8 cellular contexts compared by ENCODE assay signal in the genomic region with DNA sequence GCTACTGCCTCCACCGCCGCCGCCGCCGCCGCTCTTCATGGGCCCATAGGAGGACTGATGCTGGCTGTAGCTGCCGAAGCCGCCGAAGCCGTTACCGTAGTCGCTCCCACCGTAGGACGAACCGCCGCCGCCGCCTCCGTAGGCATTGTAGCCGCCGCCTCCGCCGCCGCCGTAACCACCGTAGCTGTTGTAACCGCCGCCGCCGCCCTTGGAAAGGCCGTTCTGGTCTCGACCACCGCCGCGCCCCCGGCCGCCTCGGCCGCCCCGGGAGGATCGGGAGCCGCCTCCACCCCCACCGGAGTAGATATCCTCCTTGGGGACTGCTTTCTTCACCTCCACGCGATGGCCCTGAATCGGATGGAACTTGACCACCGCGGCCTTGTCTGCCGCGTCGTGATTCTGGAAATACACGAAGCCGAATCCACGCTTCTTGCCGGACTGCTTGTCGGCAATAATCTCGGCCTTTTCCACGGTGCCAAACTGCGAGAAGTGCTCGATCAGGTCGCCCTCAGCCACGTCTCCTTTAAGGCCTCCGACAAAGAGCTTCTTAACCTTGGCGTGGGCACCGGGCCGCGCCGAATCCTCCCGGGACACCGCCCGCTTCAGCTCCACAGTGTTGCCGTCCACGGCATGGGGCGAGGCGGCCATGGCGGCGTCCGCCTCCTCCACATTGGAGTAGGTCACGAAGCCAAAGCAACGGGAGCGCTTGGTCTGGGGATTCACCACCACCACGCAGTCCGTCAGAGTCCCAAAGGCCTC. TPM values are rescaled to one million over a fixed set of nuclear protein-coding genes. Genes with fewer than 3 reads are reported as not detected.
DNase-seq lines count a peak whose midpoint lies in the region; ATAC-seq and TF ChIP-seq lines count a peak whose summit lies in the region.

No MANE protein-coding gene starts in this region.

- H3K4me3 ChIP-seq in H7 (ENCODE audit: insufficient read depth, low read depth, low read length), result peak overlapping the region; percentile 97
- peak overlapping the region; percentile 69 to 97 (median 88) for H3K4me3 ChIP-seq in heart right ventricle
- peak overlapping the region; percentile 95 for H3K4me3 ChIP-seq in psoas muscle

- no peaks in the 10 kb centered on the region for H3K9me3 ChIP-seq in heart right ventricle
- no peaks in the 10 kb centered on the region for H3K9me3 ChIP-seq in psoas muscle

- peak; percentile 4 to 33 (median 22) for ATAC-seq in heart right ventricle
- peak; percentile 8 to 54 (median 30) for ATAC-seq in psoas muscle

- H3K4me1 Mint-ChIP-seq in activated naive CD8-positive, alpha-beta T cell treated with anti-CD3 and anti-CD28 coated beads for 36 hours, result peaks cover 19% of the 10 kb centered on the region

- peak overlapping the region; percentile 92 to 100 (median 99) for H3K27ac ChIP-seq in heart right ventricle
- peak overlapping the region; percentile 100 for H3K27ac ChIP-seq in psoas muscle

- H3K36me3 ChIP-seq in H7 (replicated peaks; ENCODE audit: control insufficient read depth, insufficient read depth, low read length), result peaks cover 2% of the 10 kb centered on the region; the same call in 1 of the 2 replicates
- H3K36me3 ChIP-seq in heart right ventricle, result peaks cover 0 to 32% (median 0%) of the 10 kb centered on the region in 9 donors
- H3K36me3 ChIP-seq in psoas muscle (ENCODE audit: insufficient read depth in 1 of 2, low read depth in 1 of 2), result no peaks in the 10 kb centered on the region

- no peaks in the 10 kb centered on the region for H3K9me3 Mint-ChIP-seq in activated naive CD8-positive, alpha-beta T cell treated with anti-CD3 and anti-CD28 coated beads for 36 hours

- H3K27me3 Mint-ChIP-seq in activated naive CD8-positive, alpha-beta T cell treated with anti-CD3 and anti-CD28 coated beads for 36 hours, result peaks cover 4% of the 10 kb centered on the region

- peaks cover 4 to 46% (median 39%) of the 10 kb centered on the region in 9 donors for H3K4me1 ChIP-seq in heart right ventricle
- H3K4me1 ChIP-seq in psoas muscle, result peaks cover 25% of the 10 kb centered on the region

- intact Hi-C loops in heart right ventricle (cut with DNase I), result loop anchor here in 4 of 10 donors (5.0 to 10.0 kb wide), 3 partner anchors 279 to 381 kb away; partner anchors contain the start of genes FAM13B (in 2 of the 4) and NME5 (in 2 of the 4)
- intact Hi-C loops in psoas muscle (cut with DNase I), result loop anchor here in 1 of 2 donors (5.0 to 10.0 kb wide), 2 partner anchors 74 to 381 kb away; partner anchors contain the start of gene NME5

- 0 to 1% methylated on average over 83 of the region's 83 CpGs for WGBS in heart right ventricle, 2 donors
- 0 to 1% (median 0%) methylated on average over 76 to 83 of the region's 83 CpGs for WGBS in psoas muscle, 3 donors

- peaks cover 45% of the 10 kb centered on the region for H3K36me3 Mint-ChIP-seq in activated naive CD8-positive, alpha-beta T cell treated with anti-CD3 and anti-CD28 coated beads for 36 hours

- H3K27ac Mint-ChIP-seq in activated naive CD8-positive, alpha-beta T cell treated with anti-CD3 and anti-CD28 coated beads for 36 hours, result peak overlapping the region; percentile 100

- DNase-seq in COLO668 (lab: John Stamatoyannopoulos, UW; ENCODE audit: unreplicated experiment), result peak; percentile 51
- peak; percentile 53 for DNase-seq in H7
- DNase-seq in RPMI8226, result peak; percentile 24
- DNase-seq in activated naive CD8-positive, alpha-beta T cell treated with anti-CD3 and anti-CD28 coated beads for 36 hours, result peak; percentile 49
- peak; percentile 42 to 64 for DNase-seq in heart right ventricle
- DNase-seq in psoas muscle, result peak; percentile 64 to 83
- DNase-seq in NCI-H510A treated with DMSO at 0.1 percent for 48 hours (lab: John Stamatoyannopoulos, UW), result no peak
- no peak for DNase-seq in epidermal melanocyte (ENCODE audit: insufficient read length, low spot score)

- H3K27me3 ChIP-seq in H7 (ENCODE audit: control insufficient read depth, insufficient read depth, low read length) (no peaks in the 10 kb centered on the region), heart right ventricle (no peaks in the 10 kb centered on the region), psoas muscle (ENCODE audit: insufficient read depth in 3 of 3, low read length in 2 of 3) (no peaks in the 10 kb centered on the region)

- H3K4me3 Mint-ChIP-seq in activated naive CD8-positive, alpha-beta T cell treated with anti-CD3 and anti-CD28 coated beads for 36 hours, result peak overlapping the region; percentile 98

- no peak for TF ChIP-seq CTCF in heart right ventricle (IDR thresholded peaks at IDR 0.05)
- TF ChIP-seq CTCF in psoas muscle (IDR thresholded peaks at IDR 0.05), result no peak

RNA-seq across cellular contexts. Expression of gene HNRNPA0, which starts 0.8 kb away (rescaled TPM):
- 22.4 and 23.9 TPM in 2 replicates for total RNA-seq in H7 (2014; rRNA removed; shearing (Covaris generic))
- 10 to 100 TPM; 44.3 to 44.6 TPM for total RNA-seq in activated naive CD8-positive, alpha-beta T cell treated with anti-CD3 and anti-CD28 coated beads for 36 hours
- total RNA-seq in heart right ventricle (10 to 100 TPM; 12.4 to 23.8 (median 17.4) TPM), psoas muscle (10 to 100 TPM; 11.5 to 19.2 (median 17.6) TPM)
- polyA plus RNA-seq in heart right ventricle (10 to 100 TPM in 1 of 2 donors, 1 to 10 TPM in 1; 7.9 to 17.9 TPM), psoas muscle (10 to 100 TPM; 12.2 to 13.3 (median 13.1) TPM)

RNA-seq across cellular contexts. Expression of gene KLHL3, which starts 17.5 kb away (rescaled TPM):
- 3.8 and 4.6 TPM in 2 replicates for total RNA-seq in H7 (2014; rRNA removed; shearing (Covaris generic))
- 10 to 100 TPM in 1 of 2 experiments, 1 to 10 TPM in 1; 9.2 to 10.8 TPM for total RNA-seq in activated naive CD8-positive, alpha-beta T cell treated with anti-CD3 and anti-CD28 coated beads for 36 hours
- total RNA-seq in heart right ventricle, result 10 to 100 TPM; 20.4 to 37.4 (median 28.2) TPM
- polyA plus RNA-seq in heart right ventricle, result 10 to 100 TPM; 12.4 to 23.2 TPM
- total RNA-seq in psoas muscle, result 1 to 10 TPM in 3 of 4 donors, under 1 TPM in 1; 0.86 to 4.3 (median 2.6) TPM
- 1 to 10 TPM in 1 of 3 donors, under 1 TPM in 2; 0.69 to 1.9 (median 0.79) TPM for polyA plus RNA-seq in psoas muscle

Comparison
In these comparisons a context has a peak if more than half of its experiments do, and no peak if none do; other contexts are left out.
1. DNase-seq: peak in COLO668 (single experiment), H7 (single experiment), RPMI8226 (single experiment), activated naive CD8-positive, alpha-beta T cell treated with anti-CD3 and anti-CD28 coated beads for 36 hours (single experiment), heart right ventricle (2 of 2) and psoas muscle (2 of 2); none in NCI-H510A treated with DMSO at 0.1 percent for 48 hours (single experiment) and epidermal melanocyte (single experiment).
2. Peak in every context shown above with its lines, with median percentiles within 50 percentile points of each other: H3K4me3 ChIP-seq.